In the genomic region with DNA sequence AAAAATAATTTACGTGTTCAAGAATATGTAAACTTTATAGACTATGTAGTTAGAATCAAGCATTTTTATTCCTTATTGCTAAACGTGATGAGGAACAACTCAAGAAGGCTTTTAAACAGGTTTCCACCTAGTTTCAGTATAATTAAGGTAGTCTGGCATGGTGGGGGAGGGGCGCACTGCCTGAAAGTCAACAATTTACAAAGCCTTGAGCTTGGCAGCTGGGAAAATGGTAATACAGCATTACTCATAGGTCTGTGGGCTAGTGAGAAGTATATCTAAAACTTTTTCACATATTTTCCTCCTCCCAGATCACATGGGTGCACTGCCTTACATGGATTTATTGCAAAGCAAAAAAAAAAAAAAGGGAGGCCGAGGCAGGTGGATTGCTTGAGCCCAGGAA, we compare ENCODE assay signal across 13 cellular contexts.
A peak's percentile ranks its signal among the peaks of the same experiment; 100 is the strongest.
DNase-seq lines count a peak whose midpoint lies in the region; ATAC-seq and TF ChIP-seq lines count a peak whose summit lies in the region.
"Had no signal": no experiment of that assay in that cellular context is flagged by ENCODE, and none has a peak within 500 bp of the region (broad histone marks: within the 10 kb centered on the region; RNA-seq: fewer than 3 reads in every experiment).

No MANE protein-coding gene starts in this region.

- no peaks in the 10 kb centered on the region for H3K27me3 Mint-ChIP-seq in activated CD4-positive, alpha-beta T cell treated with anti-CD3 and anti-CD28 coated beads for 36 hours
- H3K27me3 Mint-ChIP-seq: B cell had no signal

- TF ChIP-seq CTCF in thyroid gland (IDR thresholded peaks at IDR 0.05) (no peak), gastrocnemius medialis (IDR thresholded peaks at IDR 0.05 in 4 of 5, conservative IDR thresholded peaks at IDR 0.05 in 1 of 5) (no peak)

- no peak overlapping the region for H3K27ac Mint-ChIP-seq in activated CD4-positive, alpha-beta T cell treated with anti-CD3 and anti-CD28 coated beads for 36 hours
- H3K27ac Mint-ChIP-seq: activated CD8-positive, alpha-beta T cell treated with anti-CD3 and anti-CD28 coated beads for 36 hours; B cell had no signal

- CTCF ChIA-PET in activated CD4-positive, alpha-beta T cell treated with anti-CD3 and anti-CD28 coated beads for 36 hours (lab: Charles Lee) = no interaction called here

- no peaks in the 10 kb centered on the region for H3K36me3 Mint-ChIP-seq in activated CD4-positive, alpha-beta T cell treated with anti-CD3 and anti-CD28 coated beads for 36 hours (ENCODE audit: low read depth)

- no peaks in the 10 kb centered on the region for H3K4me1 Mint-ChIP-seq in activated CD4-positive, alpha-beta T cell treated with anti-CD3 and anti-CD28 coated beads for 36 hours
- H3K4me1 Mint-ChIP-seq: B cell had no signal

- peaks cover 5 to 10% of the 10 kb centered on the region in 2 donors for H3K4me1 ChIP-seq in thyroid gland
- H3K4me1 ChIP-seq in gastrocnemius medialis = peaks cover 11 to 14% of the 10 kb centered on the region in 2 donors

- POLR2A ChIA-PET in activated CD4-positive, alpha-beta T cell treated with anti-CD3 and anti-CD28 coated beads for 36 hours (lab: Charles Lee) = no interaction called here

- no peak for TF ChIP-seq POLR2A in thyroid gland (IDR thresholded peaks at IDR 0.05)
- TF ChIP-seq POLR2A in gastrocnemius medialis (IDR thresholded peaks at IDR 0.05) = no peak

- WGBS in thyroid gland, 2 donors = 81 to 82% methylated on average over 4 of the region's 4 CpGs

- H3K9me3 ChIP-seq in thyroid gland (no peaks in the 10 kb centered on the region), gastrocnemius medialis (no peaks in the 10 kb centered on the region)

- intact Hi-C loops in activated CD4-positive, alpha-beta T cell treated with anti-CD3 and anti-CD28 coated beads for 36 hours (cut with DNase I, micrococcal nuclease) = no loop called here
- intact Hi-C loops in thyroid gland (cut with DNase I) = no loop called here
- intact Hi-C loops in gastrocnemius medialis (cut with DNase I; ENCODE audit: low total_unique reads) = no loop called here

- no peak overlapping the region for H3K4me3 ChIP-seq in thyroid gland (replicated peaks in 1 of 3)
- no peak overlapping the region for H3K4me3 ChIP-seq in gastrocnemius medialis

- in situ Hi-C loops in gastrocnemius medialis (cut with MboI; ENCODE audit: low sequenced_read_pairs in 4 of 4) = no loop called here

- no peaks in the 10 kb centered on the region for H3K36me3 ChIP-seq in thyroid gland
- H3K36me3 ChIP-seq in gastrocnemius medialis = no peaks in the 10 kb centered on the region

- H3K4me3 Mint-ChIP-seq in activated CD4-positive, alpha-beta T cell treated with anti-CD3 and anti-CD28 coated beads for 36 hours = no peak overlapping the region
- H3K4me3 Mint-ChIP-seq: activated CD8-positive, alpha-beta T cell treated with anti-CD3 and anti-CD28 coated beads for 36 hours; B cell had no signal

- no peaks in the 10 kb centered on the region for H3K9me3 Mint-ChIP-seq in activated CD4-positive, alpha-beta T cell treated with anti-CD3 and anti-CD28 coated beads for 36 hours (ENCODE audit: low read depth)
- H3K9me3 Mint-ChIP-seq: activated CD8-positive, alpha-beta T cell treated with anti-CD3 and anti-CD28 coated beads for 36 hours had no signal

- H3K27me3 ChIP-seq in thyroid gland (no peaks in the 10 kb centered on the region), gastrocnemius medialis (no peaks in the 10 kb centered on the region)

- no peak overlapping the region for H3K27ac ChIP-seq in thyroid gland
- no peak overlapping the region for H3K27ac ChIP-seq in gastrocnemius medialis

- ATAC-seq in activated CD4-positive, alpha-beta T cell treated with anti-CD3 and anti-CD28 coated beads for 36 hours = no peak
- no peak for ATAC-seq in gastrocnemius medialis
- ATAC-seq in SK-N-SH treated with all-trans-retinoic acid at 6 μM for 48 hours = no peak
- ATAC-seq: activated CD8-positive, alpha-beta T cell treated with anti-CD3 and anti-CD28 coated beads for 36 hours had no signal

- peak; percentile 16 for DNase-seq in activated CD4-positive, alpha-beta T cell treated with anti-CD3 and anti-CD28 coated beads for 36 hours
- no peak for DNase-seq in activated CD4-positive, alpha-beta T cell treated with anti-CD3 and anti-CD28 coated beads, Interleukin-2, amount 50 U/mL, for 1 hour
- DNase-seq in RPMI7951 (ENCODE audit: low read depth) (peak; percentile 45), fibroblast of the conjunctiva (ENCODE audit: low read depth) (peak; percentile 2), thyroid gland (peak; percentile 43 to 52), NCI-H1436 treated with DMSO at 0.1 percent for 48 hours (lab: John Stamatoyannopoulos, UW) (no peak), gastrocnemius medialis (no peak)
- DNase-seq: activated CD8-positive, alpha-beta T cell treated with anti-CD3 and anti-CD28 coated beads for 36 hours; NCI-H1105 treated with DMSO at 0.1 percent for 48 hours; SHP77 treated with DMSO at 0.1 percent for 48 hours; stimulated activated naive CD4-positive, alpha-beta T cell had no signal

TF ChIP-seq in SK-N-SH treated with all-trans-retinoic acid at 6 μM for 48 hours, 23 proteins besides CTCF, POLR2A, EP300 and RAD21:
- TF ChIP-seq, protein P1, sequence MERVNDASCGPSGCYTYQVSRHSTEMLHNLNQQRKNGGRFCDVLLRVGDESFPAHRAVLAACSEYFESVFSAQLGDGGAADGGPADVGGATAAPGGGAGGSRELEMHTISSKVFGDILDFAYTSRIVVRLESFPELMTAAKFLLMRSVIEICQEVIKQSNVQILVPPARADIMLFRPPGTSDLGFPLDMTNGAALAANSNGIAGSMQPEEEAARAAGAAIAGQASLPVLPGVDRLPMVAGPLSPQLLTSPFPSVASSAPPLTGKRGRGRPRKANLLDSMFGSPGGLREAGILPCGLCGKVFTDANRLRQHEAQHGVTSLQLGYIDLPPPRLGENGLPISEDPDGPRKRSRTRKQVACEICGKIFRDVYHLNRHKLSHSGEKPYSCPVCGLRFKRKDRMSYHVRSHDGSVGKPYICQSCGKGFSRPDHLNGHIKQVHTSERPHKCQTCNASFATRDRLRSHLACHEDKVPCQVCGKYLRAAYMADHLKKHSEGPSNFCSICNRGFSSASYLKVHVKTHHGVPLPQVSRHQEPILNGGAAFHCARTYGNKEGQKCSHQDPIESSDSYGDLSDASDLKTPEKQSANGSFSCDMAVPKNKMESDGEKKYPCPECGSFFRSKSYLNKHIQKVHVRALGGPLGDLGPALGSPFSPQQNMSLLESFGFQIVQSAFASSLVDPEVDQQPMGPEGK (CRISPR knock-in tag; IDR thresholded peaks at IDR 0.05; ENCODE audit: borderline replicate concordance) = no peak
- TF ChIP-seq ZNF565 (CRISPR knock-in tag; conservative IDR thresholded peaks at IDR 0.05; ENCODE audit: low read depth) = no peak
- TF ChIP-seq ISL1 (CRISPR knock-in tag; IDR thresholded peaks at IDR 0.05) = no peak
- TF ChIP-seq, protein P2, sequence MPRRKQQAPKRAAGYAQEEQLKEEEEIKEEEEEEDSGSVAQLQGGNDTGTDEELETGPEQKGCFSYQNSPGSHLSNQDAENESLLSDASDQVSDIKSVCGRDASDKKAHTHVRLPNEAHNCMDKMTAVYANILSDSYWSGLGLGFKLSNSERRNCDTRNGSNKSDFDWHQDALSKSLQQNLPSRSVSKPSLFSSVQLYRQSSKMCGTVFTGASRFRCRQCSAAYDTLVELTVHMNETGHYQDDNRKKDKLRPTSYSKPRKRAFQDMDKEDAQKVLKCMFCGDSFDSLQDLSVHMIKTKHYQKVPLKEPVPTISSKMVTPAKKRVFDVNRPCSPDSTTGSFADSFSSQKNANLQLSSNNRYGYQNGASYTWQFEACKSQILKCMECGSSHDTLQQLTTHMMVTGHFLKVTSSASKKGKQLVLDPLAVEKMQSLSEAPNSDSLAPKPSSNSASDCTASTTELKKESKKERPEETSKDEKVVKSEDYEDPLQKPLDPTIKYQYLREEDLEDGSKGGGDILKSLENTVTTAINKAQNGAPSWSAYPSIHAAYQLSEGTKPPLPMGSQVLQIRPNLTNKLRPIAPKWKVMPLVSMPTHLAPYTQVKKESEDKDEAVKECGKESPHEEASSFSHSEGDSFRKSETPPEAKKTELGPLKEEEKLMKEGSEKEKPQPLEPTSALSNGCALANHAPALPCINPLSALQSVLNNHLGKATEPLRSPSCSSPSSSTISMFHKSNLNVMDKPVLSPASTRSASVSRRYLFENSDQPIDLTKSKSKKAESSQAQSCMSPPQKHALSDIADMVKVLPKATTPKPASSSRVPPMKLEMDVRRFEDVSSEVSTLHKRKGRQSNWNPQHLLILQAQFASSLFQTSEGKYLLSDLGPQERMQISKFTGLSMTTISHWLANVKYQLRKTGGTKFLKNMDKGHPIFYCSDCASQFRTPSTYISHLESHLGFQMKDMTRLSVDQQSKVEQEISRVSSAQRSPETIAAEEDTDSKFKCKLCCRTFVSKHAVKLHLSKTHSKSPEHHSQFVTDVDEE (CRISPR knock-in tag; IDR thresholded peaks at IDR 0.05) = no peak
- TF ChIP-seq SNAI2 (CRISPR knock-in tag; IDR thresholded peaks at IDR 0.05) = no peak
- TF ChIP-seq ARNTL (CRISPR knock-in tag; IDR thresholded peaks at IDR 0.05; ENCODE audit: borderline replicate concordance, low read depth) = no peak
- TF ChIP-seq TOX (CRISPR knock-in tag; IDR thresholded peaks at IDR 0.05; ENCODE audit: borderline replicate concordance) = no peak
- no peak for TF ChIP-seq ZNF8 (CRISPR knock-in tag; IDR thresholded peaks at IDR 0.05)
- no peak for TF ChIP-seq ZFP3 (CRISPR knock-in tag; IDR thresholded peaks at IDR 0.05)
- no peak for TF ChIP-seq GLIS3 (CRISPR knock-in tag; IDR thresholded peaks at IDR 0.05)

Comparison
In these comparisons a context has a peak if more than half of its experiments do, and no peak if none do; other contexts are left out.
1. DNase-seq: peak in activated CD4-positive, alpha-beta T cell treated with anti-CD3 and anti-CD28 coated beads for 36 hours (single experiment), RPMI7951 (single experiment), fibroblast of the conjunctiva (single experiment) and thyroid gland (2 of 2); none in activated CD4-positive, alpha-beta T cell treated with anti-CD3 and anti-CD28 coated beads, Interleukin-2, amount 50 U/mL, for 1 hour (single experiment), NCI-H1436 treated with DMSO at 0.1 percent for 48 hours (single experiment) and gastrocnemius medialis (0 of 2).